1 cellular context compared by ENCODE assay signal in the genomic region with DNA sequence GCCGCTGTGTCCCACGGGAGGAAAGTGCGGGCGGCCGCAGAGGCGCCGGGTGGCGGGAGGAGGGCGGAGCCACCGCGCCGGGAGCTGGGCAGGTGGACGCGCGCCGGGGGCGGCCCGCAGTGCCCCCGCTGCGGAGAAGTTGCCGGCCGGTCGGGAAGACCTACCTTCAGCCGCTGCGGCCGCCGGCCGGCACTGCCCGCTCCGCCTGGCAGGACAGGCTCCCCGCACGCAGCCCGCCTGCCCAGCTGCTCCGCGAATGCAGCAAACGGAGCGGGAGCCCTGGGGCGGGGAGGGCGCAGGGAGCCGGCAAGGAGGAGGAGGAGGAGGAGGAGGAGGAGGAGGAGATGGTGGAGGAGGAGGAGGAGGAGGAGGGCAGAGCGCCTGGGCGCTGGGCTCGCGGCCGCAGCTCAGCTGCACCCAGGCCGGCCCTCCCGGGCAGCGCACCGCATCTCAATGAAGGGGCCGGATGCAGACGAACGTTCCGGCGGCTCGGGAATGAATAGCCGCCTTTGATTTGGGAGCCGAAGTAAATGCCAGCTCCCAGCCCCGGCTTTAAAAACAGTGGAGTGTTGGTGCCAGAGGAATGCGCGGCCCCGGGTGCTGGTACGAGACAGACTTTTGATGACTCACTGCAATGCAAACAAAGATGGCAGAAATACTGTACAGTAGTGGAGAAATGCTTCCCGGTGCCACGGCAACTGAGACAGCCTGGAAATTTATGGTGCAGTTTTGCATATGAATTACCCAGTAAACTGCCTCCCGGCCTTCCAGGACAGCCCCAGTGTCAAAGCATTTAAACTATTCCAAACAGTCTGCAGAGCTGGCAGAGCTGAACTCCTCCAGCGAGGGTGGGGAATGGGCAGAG.
TF ChIP-seq lines count a peak whose summit lies in the region.

No MANE protein-coding gene starts in this region.

TF ChIP-seq in A549, 52 proteins besides CTCF, POLR2A, EP300 and RAD21 (continued from another document):
- TF ChIP-seq MAX (IDR thresholded peaks at IDR 0.05) (peak; percentile 54), JUN (IDR thresholded peaks at IDR 0.05) (peak in 1 of 2 experiments; percentile 79; a peak in 2 of 5 replicates), HOXB5 (CRISPR knock-in tag; IDR thresholded peaks at IDR 0.05) (no peak), HMGXB4 (CRISPR knock-in tag; IDR thresholded peaks at IDR 0.05; ENCODE audit: borderline replicate concordance) (no peak), CEBPB (IDR thresholded peaks at IDR 0.05) (peak; percentile 36 to 88; a peak in 3 of 4 replicates), HOXA7 (CRISPR knock-in tag; IDR thresholded peaks at IDR 0.05) (no peak), HDAC2 (IDR thresholded peaks at IDR 0.05) (0 out of 2 replicates have a peak, but pooled peaks have one; percentile 40), GATA3 (IDR thresholded peaks at IDR 0.05; ENCODE audit: borderline replicate concordance) (peak; percentile 80; the same call in 1 of the 2 replicates), MAFK (IDR thresholded peaks at IDR 0.05; ENCODE audit: partially characterized antibody) (peak; percentile 73), JUNB (IDR thresholded peaks at IDR 0.05) (peak; percentile 82)
